In the genomic region with DNA sequence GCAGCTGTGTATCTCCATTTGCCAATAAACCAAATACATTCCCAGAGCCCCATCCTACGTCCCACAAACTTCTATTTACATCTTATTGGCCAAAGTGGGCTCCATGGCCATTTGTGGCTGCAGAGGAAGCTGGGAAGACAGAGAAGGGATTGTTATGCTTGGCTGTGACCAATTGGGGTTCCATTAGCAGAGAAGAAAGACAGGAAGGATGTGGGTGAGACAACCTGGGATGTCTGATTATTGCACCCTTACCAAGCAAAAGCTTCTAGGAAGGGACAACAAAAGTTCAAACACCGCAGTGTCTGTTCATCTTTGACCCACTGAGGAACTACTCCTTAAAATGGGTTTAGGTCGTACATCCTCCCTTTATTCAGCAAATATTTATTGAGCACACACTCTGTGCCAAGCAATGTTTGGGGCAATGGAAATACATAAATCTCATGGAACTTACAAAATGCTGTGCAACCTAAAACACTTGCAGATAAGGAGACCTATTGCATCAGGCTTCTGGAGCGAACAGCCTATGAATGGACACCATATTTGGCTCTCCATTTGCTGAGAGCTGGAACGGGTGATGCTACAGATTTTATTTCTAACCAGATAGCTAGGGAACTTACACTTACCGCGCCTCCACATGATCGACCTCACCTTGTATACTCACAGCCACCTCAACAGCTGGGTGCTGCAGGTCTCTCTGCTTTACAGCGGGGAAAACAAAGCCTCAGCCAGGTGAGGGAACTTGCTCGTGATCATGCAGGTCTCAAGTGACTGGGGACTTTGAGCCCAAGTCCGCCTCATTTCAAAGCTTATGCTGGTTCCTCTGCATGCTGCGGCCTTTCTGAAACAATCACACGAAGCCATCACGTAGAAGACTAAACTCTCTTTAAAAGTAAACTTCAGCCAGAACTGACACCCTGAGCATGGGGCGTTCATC, we compare ENCODE assay signal across 21 cellular contexts. TPM values are rescaled to one million over a fixed set of nuclear protein-coding genes. Genes with fewer than 3 reads are reported as not detected.
DNase-seq lines count a peak whose midpoint lies in the region; ATAC-seq and TF ChIP-seq lines count a peak whose summit lies in the region.
"Had no signal": no experiment of that assay in that cellular context is flagged by ENCODE, and none has a peak within 500 bp of the region (broad histone marks: within the 10 kb centered on the region; RNA-seq: fewer than 3 reads in every experiment).

No MANE protein-coding gene starts in this region.

- CTCF ChIA-PET in activated CD4-positive, alpha-beta memory T cell treated with anti-CD3 and anti-CD28 coated beads, Interleukin-2, amount 10 ng/mL, durations not matched to agents 7 days and 5 days (lab: Charles Lee): interaction anchor here (1.9 kb wide), 1 partner anchor 45 kb away, joined by 7 read pairs; no protein-coding TSS in a partner anchor
- CTCF ChIA-PET in activated CD4-positive, alpha-beta memory T cell treated with anti-CD3 and anti-CD28 coated beads for 36 hours (lab: Charles Lee): interaction anchor here (1.0 kb wide), 1 partner anchor 12 kb away, joined by 4 read pairs; no protein-coding TSS in a partner anchor

- no peak for TF ChIP-seq CTCF in coronary artery (IDR thresholded peaks at IDR 0.05)
- TF ChIP-seq CTCF in type B pancreatic cell (conservative IDR thresholded peaks at IDR 0.05): no peak

- no peak for ATAC-seq in activated naive CD4-positive, alpha-beta T cell treated with anti-CD3 and anti-CD28 coated beads, Interleukin-2, amount 50 U/mL, for 72 hours

- H3K27ac ChIP-seq in coronary artery: no peak overlapping the region
- H3K27ac ChIP-seq: BLaER1 treated with 17β-estradiol and CSF1 and Interleukin-3, amounts not matched to agents 10 nM and 100 nM; GM23248; HL-60 had no signal

- no peaks in the 10 kb centered on the region for H3K9me3 Mint-ChIP-seq in activated CD4-positive, alpha-beta memory T cell treated with anti-CD3 and anti-CD28 coated beads, Interleukin-2, amount 10 ng/mL, durations not matched to agents 7 days and 5 days
- no peaks in the 10 kb centered on the region for H3K9me3 Mint-ChIP-seq in activated CD4-positive, alpha-beta memory T cell treated with anti-CD3 and anti-CD28 coated beads for 36 hours
- H3K9me3 Mint-ChIP-seq in type B pancreatic cell: no peaks in the 10 kb centered on the region
- no peaks in the 10 kb centered on the region for H3K9me3 Mint-ChIP-seq in activated naive CD4-positive, alpha-beta T cell treated with anti-CD3 and anti-CD28 coated beads, Interleukin-2, amount 50 U/mL, for 72 hours
- H3K9me3 Mint-ChIP-seq: HFFc6 had no signal

- no peak overlapping the region for H3K4me3 Mint-ChIP-seq in activated CD4-positive, alpha-beta memory T cell treated with anti-CD3 and anti-CD28 coated beads, Interleukin-2, amount 10 ng/mL, durations not matched to agents 7 days and 5 days
- no peak overlapping the region for H3K4me3 Mint-ChIP-seq in activated CD4-positive, alpha-beta memory T cell treated with anti-CD3 and anti-CD28 coated beads for 36 hours
- H3K4me3 Mint-ChIP-seq in type B pancreatic cell: no peak overlapping the region
- H3K4me3 Mint-ChIP-seq: HFFc6 had no signal

- POLR2A ChIA-PET in activated CD4-positive, alpha-beta memory T cell treated with anti-CD3 and anti-CD28 coated beads, Interleukin-2, amount 10 ng/mL, durations not matched to agents 7 days and 5 days (lab: Charles Lee): no interaction called here
- POLR2A ChIA-PET in activated CD4-positive, alpha-beta memory T cell treated with anti-CD3 and anti-CD28 coated beads for 36 hours (lab: Charles Lee): no interaction called here

- H3K4me1 Mint-ChIP-seq in activated CD4-positive, alpha-beta memory T cell treated with anti-CD3 and anti-CD28 coated beads, Interleukin-2, amount 10 ng/mL, durations not matched to agents 7 days and 5 days: no peaks in the 10 kb centered on the region
- H3K4me1 Mint-ChIP-seq in activated CD4-positive, alpha-beta memory T cell treated with anti-CD3 and anti-CD28 coated beads for 36 hours (ENCODE audit: low read depth): no peaks in the 10 kb centered on the region
- peaks cover 4% of the 10 kb centered on the region for H3K4me1 Mint-ChIP-seq in type B pancreatic cell (ENCODE audit: unreplicated experiment)

- intact Hi-C loops in activated CD4-positive, alpha-beta memory T cell treated with anti-CD3 and anti-CD28 coated beads for 36 hours (cut with micrococcal nuclease): no loop called here

- H3K27me3 Mint-ChIP-seq in activated CD4-positive, alpha-beta memory T cell treated with anti-CD3 and anti-CD28 coated beads, Interleukin-2, amount 10 ng/mL, durations not matched to agents 7 days and 5 days: peaks cover 7% of the 10 kb centered on the region
- H3K27me3 Mint-ChIP-seq in activated CD4-positive, alpha-beta memory T cell treated with anti-CD3 and anti-CD28 coated beads for 36 hours: peaks cover 16% of the 10 kb centered on the region
- H3K27me3 Mint-ChIP-seq in type B pancreatic cell: peaks cover 3% of the 10 kb centered on the region

- H3K4me3 ChIP-seq in coronary artery: no peak overlapping the region
- H3K4me3 ChIP-seq: BLaER1 treated with 17β-estradiol and CSF1 and Interleukin-3, amounts not matched to agents 10 nM and 100 nM; GM23248; MG63 had no signal

- DNase-seq in activated CD4-positive, alpha-beta memory T cell treated with anti-CD3 and anti-CD28 coated beads, Interleukin-2, amount 10 ng/mL, durations not matched to agents 7 days and 5 days: peak; percentile 1
- no peak for DNase-seq in activated CD4-positive, alpha-beta memory T cell treated with anti-CD3 and anti-CD28 coated beads for 36 hours
- DNase-seq in coronary artery (ENCODE audit: low spot score) (peak; percentile 19), islet precursor cell (peak; percentile 51), type B pancreatic cell (ENCODE audit: extremely low spot score, unreplicated experiment) (peak; percentile 43), nucleus accumbens (lab: John Stamatoyannopoulos, UW) (no peak)
- DNase-seq in activated naive CD4-positive, alpha-beta T cell treated with anti-CD3 and anti-CD28 coated beads, Interleukin-2, amount 50 U/mL, for 72 hours (ENCODE audit: low spot score in 2 of 2): no peak
- no peak for DNase-seq in stimulated activated CD4-positive, alpha-beta T cell treated with anti-CD3 and anti-CD28 coated beads, Interleukin-1b, Interleukin-23, amount 100 ng/mL, for 48 hours
- DNase-seq: 8988T, DMS153, GM23248, HFFc6, MG63, NCI-H1092 treated with DMSO at 0.1 percent for 48 hours, NCI-H1694 treated with DMSO at 0.1 percent for 48 hours, NCI-H446, NCI-H748 treated with DMSO at 0.1 percent for 48 hours, PC-3, Right ventricle myocardium superior had no signal

- no peak overlapping the region for H3K27ac Mint-ChIP-seq in activated CD4-positive, alpha-beta memory T cell treated with anti-CD3 and anti-CD28 coated beads, Interleukin-2, amount 10 ng/mL, durations not matched to agents 7 days and 5 days
- no peak overlapping the region for H3K27ac Mint-ChIP-seq in activated CD4-positive, alpha-beta memory T cell treated with anti-CD3 and anti-CD28 coated beads for 36 hours
- H3K27ac Mint-ChIP-seq in type B pancreatic cell: no peak overlapping the region
- H3K27ac Mint-ChIP-seq in activated naive CD4-positive, alpha-beta T cell treated with anti-CD3 and anti-CD28 coated beads, Interleukin-2, amount 50 U/mL, for 72 hours: no peak overlapping the region
- H3K27ac Mint-ChIP-seq: HFFc6 had no signal

- H3K36me3 Mint-ChIP-seq in activated CD4-positive, alpha-beta memory T cell treated with anti-CD3 and anti-CD28 coated beads, Interleukin-2, amount 10 ng/mL, durations not matched to agents 7 days and 5 days (ENCODE audit: low read depth): no peaks in the 10 kb centered on the region
- no peaks in the 10 kb centered on the region for H3K36me3 Mint-ChIP-seq in activated CD4-positive, alpha-beta memory T cell treated with anti-CD3 and anti-CD28 coated beads for 36 hours
- H3K36me3 Mint-ChIP-seq in type B pancreatic cell: no peaks in the 10 kb centered on the region
- H3K36me3 Mint-ChIP-seq in activated naive CD4-positive, alpha-beta T cell treated with anti-CD3 and anti-CD28 coated beads, Interleukin-2, amount 50 U/mL, for 72 hours: no peaks in the 10 kb centered on the region

RNA-seq across cellular contexts. Expression of a gene that starts 21.4 kb away (rescaled TPM):
- not detected for total RNA-seq in activated CD4-positive, alpha-beta memory T cell treated with anti-CD3 and anti-CD28 coated beads, Interleukin-2, amount 10 ng/mL, durations not matched to agents 7 days and 5 days
- total RNA-seq in activated CD4-positive, alpha-beta memory T cell treated with anti-CD3 and anti-CD28 coated beads for 36 hours: not detected
- 0.38 and 0.94 TPM in 2 replicates for total RNA-seq in type B pancreatic cell (ENCODE audit: low replicate concordance)
- not detected for total RNA-seq in activated naive CD4-positive, alpha-beta T cell treated with anti-CD3 and anti-CD28 coated beads, Interleukin-2, amount 50 U/mL, for 72 hours
- total RNA-seq: GM23248, HFFc6 had no signal

Comparison
In these comparisons a context has a peak if more than half of its experiments do, and no peak if none do; other contexts are left out.
1. DNase-seq: peak in activated CD4-positive, alpha-beta memory T cell treated with anti-CD3 and anti-CD28 coated beads, Interleukin-2, amount 10 ng/mL, durations not matched to agents 7 days and 5 days (single experiment), coronary artery (single experiment), islet precursor cell (single experiment) and type B pancreatic cell (single experiment); none in activated CD4-positive, alpha-beta memory T cell treated with anti-CD3 and anti-CD28 coated beads for 36 hours (single experiment), activated naive CD4-positive, alpha-beta T cell treated with anti-CD3 and anti-CD28 coated beads, Interleukin-2, amount 50 U/mL, for 72 hours (0 of 2), stimulated activated CD4-positive, alpha-beta T cell treated with anti-CD3 and anti-CD28 coated beads, Interleukin-1b, Interleukin-23, amount 100 ng/mL, for 48 hours (single experiment) and nucleus accumbens (0 of 56).